16 cellular contexts compared by ENCODE assay signal in genomic region chr9:126589349-126589748, GRCh38. TPM values are rescaled to one million over a fixed set of nuclear protein-coding genes. Genes with fewer than 3 reads are reported as not detected.
DNase-seq lines count a peak whose midpoint lies in the region; ATAC-seq and TF ChIP-seq lines count a peak whose summit lies in the region.
"Had no signal": no experiment of that assay in that cellular context is flagged by ENCODE, and none has a peak within 500 bp of the region (broad histone marks: within the 10 kb centered on the region; RNA-seq: fewer than 3 reads in every experiment).

No MANE protein-coding gene starts in this region.

- TF ChIP-seq CTCF in HEK293 (tag by site-specific recombination; IDR thresholded peaks at IDR 0.05) (no peak), chondrocyte (IDR thresholded peaks at IDR 0.05) (no peak), heart left ventricle (IDR thresholded peaks at IDR 0.05) (no peak), vagina (IDR thresholded peaks at IDR 0.05) (no peak)

- no peaks in the 10 kb centered on the region for H3K36me3 ChIP-seq in HEK293 (ENCODE audit: control insufficient read depth in 2 of 2, insufficient read depth in 1 of 2, low read length in 2 of 2)
- no peaks in the 10 kb centered on the region for H3K36me3 ChIP-seq in heart left ventricle
- H3K36me3 ChIP-seq in vagina, result no peaks in the 10 kb centered on the region
- H3K36me3 ChIP-seq: BLaER1 had no signal

- intact Hi-C loops in heart left ventricle (cut with DNase I) (no loop called here), right cardiac atrium (cut with DNase I) (no loop called here), vagina (cut with DNase I) (no loop called here)

- H3K27me3 Mint-ChIP-seq in chondrocyte (ENCODE audit: low read depth), result peaks cover 45% of the 10 kb centered on the region

- no peak overlapping the region for H3K27ac Mint-ChIP-seq in chondrocyte (ENCODE audit: unreplicated experiment)
- H3K27ac Mint-ChIP-seq: CD8-positive, alpha-beta memory T cell; GM23338; H9 had no signal

- H3K4me1 ChIP-seq in HEK293 (ENCODE audit: control insufficient read depth, insufficient read depth, low read length) (peaks cover 9% of the 10 kb centered on the region), heart left ventricle (peaks cover 0 to 28% (median 24%) of the 10 kb centered on the region in 12 donors), right cardiac atrium (ENCODE audit: control insufficient read depth, insufficient read depth, low read length) (peaks cover 12% of the 10 kb centered on the region), vagina (no peaks in the 10 kb centered on the region)
- H3K4me1 ChIP-seq: BLaER1 had no signal

- ATAC-seq in heart left ventricle (peak in 2 of 4 donors; percentile 46 to 47), right cardiac atrium (peak; percentile 49 to 56)
- ATAC-seq: GM23338 had no signal

- H3K9me3 ChIP-seq in HEK293 (ENCODE audit: control insufficient read depth, insufficient read depth, low read depth, low read length) (no peaks in the 10 kb centered on the region), heart left ventricle (no peaks in the 10 kb centered on the region), right cardiac atrium (ENCODE audit: control insufficient read depth, low read length) (no peaks in the 10 kb centered on the region), vagina (no peaks in the 10 kb centered on the region)
- H3K9me3 ChIP-seq: BLaER1, Caco-2 had no signal

- H3K27ac ChIP-seq in HEK293 (ENCODE audit: extremely low read depth, low read depth, low read length) (no peak overlapping the region), heart left ventricle (peak overlapping the region in 3 of 12 donors; percentile 49 to 86 (median 85)), right cardiac atrium (ENCODE audit: low read length) (no peak overlapping the region), vagina (no peak overlapping the region)
- H3K27ac ChIP-seq: BLaER1 had no signal

- CTCF ChIA-PET in HEK293 (lab: Yijun Ruan, JAX), result interaction anchor here (0.7 to 2.2 kb wide), 2 partner anchors 32 to 35 kb away, joined by 4 to 5 read pairs; no protein-coding TSS in a partner anchor

- POLR2A ChIA-PET in HEK293 (lab: Yijun Ruan, JAX), result no interaction called here

- WGBS in heart left ventricle, 4 donors, result 77 to 85% (median 79%) methylated on average over 6 of the region's 6 CpGs
- 71% methylated on average over 6 of the region's 6 CpGs for WGBS in right cardiac atrium

- peaks cover 12% of the 10 kb centered on the region for H3K4me1 Mint-ChIP-seq in chondrocyte (ENCODE audit: low read depth)
- H3K4me1 Mint-ChIP-seq: CD8-positive, alpha-beta memory T cell had no signal

- no peak for TF ChIP-seq POLR2A in heart left ventricle (IDR thresholded peaks at IDR 0.05)
- no peak for TF ChIP-seq POLR2A in vagina (IDR thresholded peaks at IDR 0.05)

- H3K27me3 ChIP-seq in heart left ventricle, result peaks cover 0 to 11% (median 0%) of the 10 kb centered on the region in 9 donors
- H3K27me3 ChIP-seq in right cardiac atrium (ENCODE audit: control insufficient read depth, insufficient read depth), result no peaks in the 10 kb centered on the region
- no peaks in the 10 kb centered on the region for H3K27me3 ChIP-seq in vagina
- H3K27me3 ChIP-seq: BLaER1 had no signal

- no peaks in the 10 kb centered on the region for H3K9me3 Mint-ChIP-seq in chondrocyte (ENCODE audit: low read depth)

- H3K4me3 ChIP-seq in HEK293 (ENCODE audit: low read depth, low read length) (no peak overlapping the region), heart left ventricle (no peak overlapping the region), right cardiac atrium (ENCODE audit: low read length) (no peak overlapping the region), vagina (no peak overlapping the region)
- H3K4me3 ChIP-seq: BLaER1, GM23338 had no signal

- DNase-seq in chondrocyte (ENCODE audit: low spot score), result peak; percentile 27
- peak in 3 of 5 donors; percentile 46 to 62 (median 49) for DNase-seq in heart left ventricle
- DNase-seq in right cardiac atrium, result peak; percentile 58 to 75 (median 70)
- DNase-seq in globus pallidus (ENCODE audit: low spot score), result no peak
- DNase-seq in vagina (ENCODE audit: extremely low spot score in 2 of 2), result no peak
- no peak for DNase-seq in GM19238 (ENCODE audit: insufficient read length, low spot score)
- DNase-seq: 8988T; AML-193; Caco-2; CD8-positive, alpha-beta memory T cell; DND-41; GDM1; H9 had no signal

- peaks cover 2% of the 10 kb centered on the region for H3K36me3 Mint-ChIP-seq in chondrocyte (ENCODE audit: low read depth)
- H3K36me3 Mint-ChIP-seq: CD8-positive, alpha-beta memory T cell had no signal

- H3K4me3 Mint-ChIP-seq in chondrocyte (ENCODE audit: unreplicated experiment), result no peak overlapping the region
- H3K4me3 Mint-ChIP-seq: CD8-positive, alpha-beta memory T cell; GM23338; H9 had no signal

TF ChIP-seq in HEK293, 187 proteins besides CTCF, POLR2A, EP300 and RAD21:
- TF ChIP-seq ZNF76 (tag by site-specific recombination; IDR thresholded peaks at IDR 0.05; ENCODE audit: borderline replicate concordance, low read depth) (no peak), ZNF623 (tag by site-specific recombination; IDR thresholded peaks at IDR 0.05) (no peak), ZNF629 (tag by site-specific recombination; IDR thresholded peaks at IDR 0.05) (peak; percentile 52; the same call in 1 of the 2 replicates), ZNF341 (tag by site-specific recombination; IDR thresholded peaks at IDR 0.05; ENCODE audit: low read depth) (no peak), ZNF174 (tag by site-specific recombination; IDR thresholded peaks at IDR 0.05) (no peak), ZBTB21 (tag by site-specific recombination; IDR thresholded peaks at IDR 0.05) (peak; percentile 61; the same call in 1 of the 2 replicates), SALL2 (tag by site-specific recombination; IDR thresholded peaks at IDR 0.05; ENCODE audit: borderline replicate concordance) (no peak), ZNF560 (tag by site-specific recombination; IDR thresholded peaks at IDR 0.05; ENCODE audit: borderline replicate concordance) (no peak), ZNF837 (tag by site-specific recombination; IDR thresholded peaks at IDR 0.05) (no peak), ZNF214 (tag by site-specific recombination; IDR thresholded peaks at IDR 0.05; ENCODE audit: borderline replicate concordance) (no peak), ZNF302 (tag by site-specific recombination; IDR thresholded peaks at IDR 0.05; ENCODE audit: low read depth) (no peak), HOXA7 (CRISPR knock-in tag; IDR thresholded peaks at IDR 0.05; ENCODE audit: borderline replicate concordance) (no peak)
- TF ChIP-seq, protein P1, sequence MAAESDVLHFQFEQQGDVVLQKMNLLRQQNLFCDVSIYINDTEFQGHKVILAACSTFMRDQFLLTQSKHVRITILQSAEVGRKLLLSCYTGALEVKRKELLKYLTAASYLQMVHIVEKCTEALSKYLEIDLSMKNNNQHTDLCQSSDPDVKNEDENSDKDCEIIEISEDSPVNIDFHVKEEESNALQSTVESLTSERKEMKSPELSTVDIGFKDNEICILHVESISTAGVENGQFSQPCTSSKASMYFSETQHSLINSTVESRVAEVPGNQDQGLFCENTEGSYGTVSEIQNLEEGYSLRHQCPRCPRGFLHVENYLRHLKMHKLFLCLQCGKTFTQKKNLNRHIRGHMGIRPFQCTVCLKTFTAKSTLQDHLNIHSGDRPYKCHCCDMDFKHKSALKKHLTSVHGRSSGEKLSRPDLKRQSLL (tag by site-specific recombination; IDR thresholded peaks at IDR 0.05), result no peak
- TF ChIP-seq, protein P2, sequence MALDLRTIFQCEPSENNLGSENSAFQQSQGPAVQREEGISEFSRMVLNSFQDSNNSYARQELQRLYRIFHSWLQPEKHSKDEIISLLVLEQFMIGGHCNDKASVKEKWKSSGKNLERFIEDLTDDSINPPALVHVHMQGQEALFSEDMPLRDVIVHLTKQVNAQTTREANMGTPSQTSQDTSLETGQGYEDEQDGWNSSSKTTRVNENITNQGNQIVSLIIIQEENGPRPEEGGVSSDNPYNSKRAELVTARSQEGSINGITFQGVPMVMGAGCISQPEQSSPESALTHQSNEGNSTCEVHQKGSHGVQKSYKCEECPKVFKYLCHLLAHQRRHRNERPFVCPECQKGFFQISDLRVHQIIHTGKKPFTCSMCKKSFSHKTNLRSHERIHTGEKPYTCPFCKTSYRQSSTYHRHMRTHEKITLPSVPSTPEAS (tag by site-specific recombination; IDR thresholded peaks at IDR 0.05), result no peak

RNA-seq across cellular contexts. Expression of gene LMX1B, which starts 24.4 kb away (rescaled TPM):
- total RNA-seq in chondrocyte, result 0.17 TPM in 1 of 3 replicates, not detected in the others
- total RNA-seq in heart left ventricle, result 1 to 10 TPM in 1 of 9 donors, under 1 TPM in 8; 0.19 to 1.1 (median 0.47) TPM
- polyA plus RNA-seq in heart left ventricle, result under 1 TPM; 0.15 to 0.32 TPM
- total RNA-seq in right cardiac atrium, result 1 to 10 TPM; 1.0 to 3.6 (median 1.8) TPM
- polyA plus RNA-seq in right cardiac atrium, result 0.81 TPM
- not detected for total RNA-seq in vagina
- total RNA-seq: CD8-positive, alpha-beta memory T cell had no signal
- polyA plus RNA-seq: CD8-positive, alpha-beta memory T cell had no signal

Comparison
In these comparisons a context has a peak if more than half of its experiments do, and no peak if none do; other contexts are left out.
1. DNase-seq: peak in chondrocyte (single experiment), heart left ventricle (3 of 5) and right cardiac atrium (3 of 3); none in globus pallidus (single experiment), vagina (0 of 2) and GM19238 (single experiment).